Comparison of ENCODE assay signal across 1 cellular context in the genomic region with DNA sequence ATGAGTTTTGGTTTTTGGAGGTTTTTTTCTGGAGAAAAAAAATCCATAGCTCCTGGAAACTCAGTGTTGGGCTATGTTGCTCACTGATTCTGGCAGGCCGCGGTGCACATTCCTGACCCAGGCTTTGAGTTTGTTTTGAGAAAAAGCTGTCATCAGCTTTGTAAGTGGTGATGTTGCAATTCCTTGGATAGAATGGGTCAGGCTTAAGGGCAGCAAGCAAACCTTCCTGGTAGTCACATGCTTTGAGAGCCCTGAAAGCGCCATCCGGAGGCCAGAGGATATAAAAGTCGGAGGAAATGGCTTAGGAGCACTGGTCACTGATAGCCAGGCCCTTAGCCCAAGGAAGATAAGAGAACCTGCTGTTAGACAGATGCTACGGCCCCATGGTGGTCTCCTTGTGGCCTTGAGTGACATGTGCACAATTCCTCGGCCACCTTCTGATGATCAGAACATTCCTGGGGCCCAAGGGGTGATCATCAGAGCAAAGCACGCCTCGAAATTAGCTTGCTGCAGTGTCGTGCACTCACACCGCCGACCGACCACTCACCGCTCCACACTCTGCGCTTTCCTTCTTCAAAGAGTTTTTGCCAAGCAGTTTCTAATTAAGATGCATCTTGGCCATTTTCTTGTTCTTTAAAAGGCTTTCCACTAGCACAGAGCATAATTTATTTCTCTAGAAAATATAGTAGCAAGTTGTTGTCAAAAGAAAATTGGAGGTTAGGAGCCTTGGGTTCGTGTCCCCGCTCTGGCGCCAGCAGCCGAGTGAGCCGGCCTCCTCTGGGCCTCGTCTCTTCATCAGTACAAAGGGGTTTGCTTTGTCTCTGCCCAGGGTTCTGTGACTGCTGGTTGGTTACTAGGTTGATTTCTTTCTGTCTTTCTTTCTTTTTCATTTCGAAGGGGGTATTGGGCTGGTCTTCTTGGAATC.
TF ChIP-seq lines count a peak whose summit lies in the region.

No MANE protein-coding gene starts in this region.

TF ChIP-seq in liver, 16 proteins besides CTCF, POLR2A, EP300 and RAD21 (continued from another document):
- TF ChIP-seq, protein P1, sequence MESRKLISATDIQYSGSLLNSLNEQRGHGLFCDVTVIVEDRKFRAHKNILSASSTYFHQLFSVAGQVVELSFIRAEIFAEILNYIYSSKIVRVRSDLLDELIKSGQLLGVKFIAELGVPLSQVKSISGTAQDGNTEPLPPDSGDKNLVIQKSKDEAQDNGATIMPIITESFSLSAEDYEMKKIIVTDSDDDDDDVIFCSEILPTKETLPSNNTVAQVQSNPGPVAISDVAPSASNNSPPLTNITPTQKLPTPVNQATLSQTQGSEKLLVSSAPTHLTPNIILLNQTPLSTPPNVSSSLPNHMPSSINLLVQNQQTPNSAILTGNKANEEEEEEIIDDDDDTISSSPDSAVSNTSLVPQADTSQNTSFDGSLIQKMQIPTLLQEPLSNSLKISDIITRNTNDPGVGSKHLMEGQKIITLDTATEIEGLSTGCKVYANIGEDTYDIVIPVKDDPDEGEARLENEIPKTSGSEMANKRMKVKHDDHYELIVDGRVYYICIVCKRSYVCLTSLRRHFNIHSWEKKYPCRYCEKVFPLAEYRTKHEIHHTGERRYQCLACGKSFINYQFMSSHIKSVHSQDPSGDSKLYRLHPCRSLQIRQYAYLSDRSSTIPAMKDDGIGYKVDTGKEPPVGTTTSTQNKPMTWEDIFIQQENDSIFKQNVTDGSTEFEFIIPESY (IDR thresholded peaks at IDR 0.05): peak; percentile 74
- TF ChIP-seq HNF4G (IDR thresholded peaks at IDR 0.05) (peak; percentile 53), TAF1 (conservative IDR thresholded peaks at IDR 0.05) (no peak), GABPA (IDR thresholded peaks at IDR 0.05 in 1 of 2, conservative IDR thresholded peaks at IDR 0.05 in 1 of 2) (no peak)
